Comparison of ENCODE assay signal across 8 cellular contexts in the genomic region with DNA sequence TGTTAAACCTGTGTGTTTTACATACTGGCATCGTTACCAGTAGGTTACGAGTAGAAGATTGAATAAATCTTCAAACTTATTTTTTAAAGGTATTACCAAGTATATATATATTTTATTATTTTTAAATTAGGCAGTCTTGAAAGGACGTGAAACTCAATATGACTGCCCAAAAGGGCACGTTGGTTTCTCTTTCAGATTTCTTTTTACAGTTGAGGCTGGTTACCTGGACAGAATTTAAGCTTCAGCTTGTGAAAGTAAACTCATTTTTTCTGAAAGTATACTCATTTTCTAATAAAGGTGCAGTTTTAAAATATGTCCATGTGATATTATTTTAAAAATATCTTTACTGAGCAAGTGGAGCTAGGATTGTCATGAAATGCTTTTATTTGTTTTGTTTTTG. TPM values are rescaled to one million over a fixed set of nuclear protein-coding genes. Genes with fewer than 3 reads are reported as not detected.
DNase-seq lines count a peak whose midpoint lies in the region; ATAC-seq and TF ChIP-seq lines count a peak whose summit lies in the region.
"Had no signal": no experiment of that assay in that cellular context is flagged by ENCODE, and none has a peak within 500 bp of the region (broad histone marks: within the 10 kb centered on the region; RNA-seq: fewer than 3 reads in every experiment).

No MANE protein-coding gene starts in this region.

- ATAC-seq in activated naive CD4-positive, alpha-beta T cell treated with anti-CD3 and anti-CD28 coated beads, Interleukin-2, amount 50 U/mL, for 72 hours, result no peak
- ATAC-seq in HG02840 (IDR thresholded peaks at IDR 0.05; ENCODE audit: low FRiP score, unreplicated experiment), result no peak

- H3K27ac Mint-ChIP-seq in activated naive CD4-positive, alpha-beta T cell treated with anti-CD3 and anti-CD28 coated beads, Interleukin-2, amount 50 U/mL, for 72 hours, result peak overlapping the region; percentile 90 to 95

- H3K27ac ChIP-seq in HUES48 (ENCODE audit: low read depth, low read length), result no peak overlapping the region
- no peak overlapping the region for H3K27ac ChIP-seq in iPS-20b (ENCODE audit: low read length)
- H3K27ac ChIP-seq in subcutaneous abdominal adipose tissue (ENCODE audit: low read depth, low read length), result peak overlapping the region; percentile 94
- H3K27ac ChIP-seq in WERI-Rb-1, result no peak overlapping the region

- DNase-seq in activated naive CD4-positive, alpha-beta T cell treated with anti-CD3 and anti-CD28 coated beads, Interleukin-2, amount 50 U/mL, for 72 hours (ENCODE audit: low spot score in 2 of 2), result no peak
- no peak for DNase-seq in WERI-Rb-1
- no peak for DNase-seq in COLO668 (lab: John Stamatoyannopoulos, UW; ENCODE audit: unreplicated experiment)
- DNase-seq: activated effector memory CD4-positive, alpha-beta T cell treated with anti-CD3 and anti-CD28 coated beads, Interleukin-2, amount 50 U/mL, for 16 hours had no signal

- H3K36me3 ChIP-seq in HUES48 (ENCODE audit: control insufficient read depth, insufficient read depth, low read length), result peaks cover 7% of the 10 kb centered on the region
- H3K36me3 ChIP-seq in iPS-20b (ENCODE audit: insufficient read depth, low read depth, low read length), result no peaks in the 10 kb centered on the region
- H3K36me3 ChIP-seq in subcutaneous abdominal adipose tissue (ENCODE audit: control insufficient read depth in 5 of 5, insufficient read depth in 5 of 5, low read length in 5 of 5), result peaks cover 0 to 11% (median 4%) of the 10 kb centered on the region in 5 donors
- peaks cover 3% of the 10 kb centered on the region; the same call in 1 of the 2 replicates for H3K36me3 ChIP-seq in WERI-Rb-1

- no peak for TF ChIP-seq CTCF in WERI-Rb-1 (IDR thresholded peaks at IDR 0.05; ENCODE audit: low read depth, low read length)

- H3K4me1 ChIP-seq in HUES48 (ENCODE audit: control insufficient read depth, insufficient read depth, low read length), result peaks cover 7% of the 10 kb centered on the region
- H3K4me1 ChIP-seq in iPS-20b (ENCODE audit: insufficient read depth, low read length), result no peaks in the 10 kb centered on the region; the same call in 1 of the 2 replicates
- peaks cover 0 to 35% (median 32%) of the 10 kb centered on the region in 5 donors for H3K4me1 ChIP-seq in subcutaneous abdominal adipose tissue (ENCODE audit: control insufficient read depth in 5 of 5, insufficient read depth in 5 of 5, low read length in 5 of 5)

- no peaks in the 10 kb centered on the region for H3K9me3 Mint-ChIP-seq in activated naive CD4-positive, alpha-beta T cell treated with anti-CD3 and anti-CD28 coated beads, Interleukin-2, amount 50 U/mL, for 72 hours

- H3K9ac ChIP-seq in HUES48 (ENCODE audit: low read depth, low read length) (0 out of 2 replicates have a peak overlapping the region, but pooled peaks have one; percentile 74), iPS-20b (ENCODE audit: low read depth, low read length) (peak overlapping the region; percentile 87; the same call in 1 of the 2 replicates), subcutaneous abdominal adipose tissue (ENCODE audit: low read length in 5 of 5) (peak overlapping the region; percentile 95 to 98 (median 96))

- H3K4me3 ChIP-seq in HUES48 (ENCODE audit: low read depth, low read length), result peak overlapping the region; percentile 99
- peak overlapping the region; percentile 91 for H3K4me3 ChIP-seq in iPS-20b (ENCODE audit: low read length)
- peak overlapping the region; percentile 86 to 89 (median 87) for H3K4me3 ChIP-seq in subcutaneous abdominal adipose tissue (ENCODE audit: low read depth in 1 of 5, low read length in 5 of 5)
- H3K4me3 ChIP-seq in WERI-Rb-1 (ENCODE audit: low read depth, low read length), result no peak overlapping the region

- H3K27me3 ChIP-seq in HUES48 (ENCODE audit: control insufficient read depth, insufficient read depth, low read length) (peaks cover 1% of the 10 kb centered on the region; the same call in 1 of the 2 replicates), iPS-20b (ENCODE audit: insufficient read depth, low read length) (peaks cover 19% of the 10 kb centered on the region; the same call in 1 of the 2 replicates), subcutaneous abdominal adipose tissue (ENCODE audit: control insufficient read depth in 5 of 5, insufficient read depth in 4 of 5, low read length in 5 of 5) (no peaks in the 10 kb centered on the region), WERI-Rb-1 (ENCODE audit: insufficient read depth, low read depth, severe bottlenecking) (no peaks in the 10 kb centered on the region)

- H3K36me3 Mint-ChIP-seq in activated naive CD4-positive, alpha-beta T cell treated with anti-CD3 and anti-CD28 coated beads, Interleukin-2, amount 50 U/mL, for 72 hours, result peaks cover 11 to 19% of the 10 kb centered on the region in 2 donors

- H3K9me3 ChIP-seq in HUES48 (ENCODE audit: control insufficient read depth, insufficient read depth, low read length) (no peaks in the 10 kb centered on the region), iPS-20b (ENCODE audit: insufficient read depth, low read depth, low read length) (no peaks in the 10 kb centered on the region), subcutaneous abdominal adipose tissue (ENCODE audit: control insufficient read depth in 5 of 5, low read length in 5 of 5) (no peaks in the 10 kb centered on the region), WERI-Rb-1 (ENCODE audit: severe bottlenecking) (no peaks in the 10 kb centered on the region)

RNA-seq across cellular contexts. Expression of gene FBXO7, which starts 1.7 kb away (rescaled TPM):
- total RNA-seq in activated naive CD4-positive, alpha-beta T cell treated with anti-CD3 and anti-CD28 coated beads, Interleukin-2, amount 50 U/mL, for 72 hours, result 10 to 100 TPM; 71.0 to 93.0 TPM

RNA-seq across cellular contexts. Expression of gene BPIFC, which starts 12.0 kb away (rescaled TPM):
- total RNA-seq in activated naive CD4-positive, alpha-beta T cell treated with anti-CD3 and anti-CD28 coated beads, Interleukin-2, amount 50 U/mL, for 72 hours, result not detected
